Comparison of ENCODE assay signal across 8 cellular contexts in genomic region chr3:57555738-57556458, GRCh38. TPM values are rescaled to one million over a fixed set of nuclear protein-coding genes. Genes with fewer than 3 reads are reported as not detected.
DNase-seq lines count a peak whose midpoint lies in the region; ATAC-seq and TF ChIP-seq lines count a peak whose summit lies in the region.

A gene with protein sequence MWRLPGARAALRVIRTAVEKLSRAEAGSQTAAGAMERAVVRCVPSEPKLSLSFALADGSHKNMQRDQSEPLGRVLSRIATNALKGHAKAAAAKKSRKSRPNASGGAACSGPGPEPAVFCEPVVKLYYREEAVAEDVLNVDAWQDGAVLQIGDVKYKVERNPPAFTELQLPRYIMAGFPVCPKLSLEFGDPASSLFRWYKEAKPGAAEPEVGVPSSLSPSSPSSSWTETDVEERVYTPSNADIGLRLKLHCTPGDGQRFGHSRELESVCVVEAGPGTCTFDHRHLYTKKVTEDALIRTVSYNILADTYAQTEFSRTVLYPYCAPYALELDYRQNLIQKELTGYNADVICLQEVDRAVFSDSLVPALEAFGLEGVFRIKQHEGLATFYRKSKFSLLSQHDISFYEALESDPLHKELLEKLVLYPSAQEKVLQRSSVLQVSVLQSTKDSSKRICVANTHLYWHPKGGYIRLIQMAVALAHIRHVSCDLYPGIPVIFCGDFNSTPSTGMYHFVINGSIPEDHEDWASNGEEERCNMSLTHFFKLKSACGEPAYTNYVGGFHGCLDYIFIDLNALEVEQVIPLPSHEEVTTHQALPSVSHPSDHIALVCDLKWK (plus strand): TSS chr3:57556274. CDS start chr3:57556380, 106 bp downstream.

- H3K4me3 Mint-ChIP-seq in naive thymus-derived CD8-positive, alpha-beta T cell = peak within 1 kb of the TSS; percentile 74 to 100 (median 95)
- peak within 1 kb of the TSS; percentile 84 to 95 for H3K4me3 Mint-ChIP-seq in stimulated activated naive B cell treated with anti-CD40 and anti-IgM and Interleukin-4, amounts not matched to agents 10 μg/mL and 1 μg/mL and 100 μg/mL, for 72 hours

- H3K9me2 ChIP-seq in DOHH2 (replicated peaks; ENCODE audit: control insufficient read depth, low read length) = no peaks in the 10 kb centered on the region

- peaks cover 0 to 32% (median 8%) of the 10 kb centered on the region in 3 donors for H3K36me3 Mint-ChIP-seq in naive thymus-derived CD8-positive, alpha-beta T cell
- H3K36me3 Mint-ChIP-seq in stimulated activated naive B cell treated with anti-CD40 and anti-IgM and Interleukin-4, amounts not matched to agents 10 μg/mL and 1 μg/mL and 100 μg/mL, for 72 hours = peaks cover 9 to 25% of the 10 kb centered on the region in 2 donors

- POLR2A ChIA-PET in naive thymus-derived CD8-positive, alpha-beta T cell (lab: Charles Lee) = interaction anchor here (0.6 to 4.4 kb wide), 12 partner anchors 22 to 338 kb away, joined by 3 to 73 read pairs (median 6); partner anchors contain the start of genes APPL1, ARF4, DENND6A and SLMAP

- peaks cover 24% of the 10 kb centered on the region for H3K4me1 ChIP-seq in DOHH2 (ENCODE audit: control insufficient read depth, low read length)

- H3K9me3 Mint-ChIP-seq in naive thymus-derived CD8-positive, alpha-beta T cell = no peaks in the 10 kb centered on the region
- H3K9me3 Mint-ChIP-seq in stimulated activated naive B cell treated with anti-CD40 and anti-IgM and Interleukin-4, amounts not matched to agents 10 μg/mL and 1 μg/mL and 100 μg/mL, for 72 hours = no peaks in the 10 kb centered on the region

- ATAC-seq in GM21786 (IDR thresholded peaks at IDR 0.05; ENCODE audit: unreplicated experiment) = peak; percentile 85
- ATAC-seq in naive thymus-derived CD8-positive, alpha-beta T cell = peak; percentile 72 to 81
- peak; percentile 90 to 91 for ATAC-seq in stimulated activated naive B cell treated with anti-CD40 and anti-IgM and Interleukin-4, amounts not matched to agents 10 μg/mL and 1 μg/mL and 100 μg/mL, for 72 hours (replicated peaks)

- H3K79me2 ChIP-seq in DOHH2 (ENCODE audit: control insufficient read depth, low read length) = peaks cover 65% of the 10 kb centered on the region

- no peaks in the 10 kb centered on the region for H3F3A ChIP-seq in DOHH2 (ENCODE audit: control insufficient read depth, insufficient read depth)

- H3K9me3 ChIP-seq in DOHH2 (ENCODE audit: control insufficient read depth, insufficient read depth, low read length) = no peaks in the 10 kb centered on the region
- H3K9me3 ChIP-seq in KOPT-K1 (ENCODE audit: insufficient read depth, low read length, poor library complexity, severe bottlenecking) = no peaks in the 10 kb centered on the region

- peak within 1 kb of the TSS; percentile 97 to 100 (median 99) for H3K27ac Mint-ChIP-seq in naive thymus-derived CD8-positive, alpha-beta T cell
- H3K27ac Mint-ChIP-seq in stimulated activated naive B cell treated with anti-CD40 and anti-IgM and Interleukin-4, amounts not matched to agents 10 μg/mL and 1 μg/mL and 100 μg/mL, for 72 hours = peak within 1 kb of the TSS; percentile 100

- peaks cover 7 to 47% (median 37%) of the 10 kb centered on the region in 4 donors for H3K4me1 Mint-ChIP-seq in naive thymus-derived CD8-positive, alpha-beta T cell
- peaks cover 14 to 15% of the 10 kb centered on the region in 2 donors for H3K4me1 Mint-ChIP-seq in stimulated activated naive B cell treated with anti-CD40 and anti-IgM and Interleukin-4, amounts not matched to agents 10 μg/mL and 1 μg/mL and 100 μg/mL, for 72 hours

- H3K27ac ChIP-seq in DOHH2 (ENCODE audit: low read depth, low read length) (peak within 1 kb of the TSS; percentile 85), KOPT-K1 (ENCODE audit: low read depth, low read length, poor library complexity, severe bottlenecking) (peak within 1 kb of the TSS; percentile 87)

- H3K4me2 ChIP-seq in DOHH2 (ENCODE audit: low read length) = peak within 1 kb of the TSS; percentile 96

- peak within 1 kb of the TSS; percentile 99 for H3K4me3 ChIP-seq in DOHH2 (ENCODE audit: low read length)
- peak within 1 kb of the TSS; percentile 89 for H3K4me3 ChIP-seq in fibroblast of mammary gland (ENCODE audit: control insufficient read depth, low read depth, low read length)

- no peaks in the 10 kb centered on the region for H3K27me3 ChIP-seq in DOHH2 (ENCODE audit: control insufficient read depth, low read length)

- peaks cover 48% of the 10 kb centered on the region for H3K36me3 ChIP-seq in DOHH2 (ENCODE audit: control insufficient read depth, low read length)
- peaks cover 35% of the 10 kb centered on the region for H3K36me3 ChIP-seq in KOPT-K1 (ENCODE audit: insufficient read depth, low read length)

- peaks cover 11% of the 10 kb centered on the region for H4K20me1 ChIP-seq in DOHH2 (ENCODE audit: control insufficient read depth, insufficient read depth, low read depth, low read length)

- DNase-seq in RPMI8226 (peak; percentile 92), fibroblast of mammary gland (ENCODE audit: low read depth) (peak; percentile 91)
- peak; percentile 68 to 73 for DNase-seq in activated T-helper 1 cell treated with anti-CD3 and anti-CD28 coated beads, Interleukin-2, amount 50 U/mL, for 16 hours (ENCODE audit: low read depth in 1 of 2, low spot score in 1 of 2)
- DNase-seq in naive thymus-derived CD8-positive, alpha-beta T cell = peak; percentile 62 to 97 (median 78)
- peak; percentile 85 for DNase-seq in stimulated activated naive B cell treated with anti-CD40 and anti-IgM and Interleukin-4, amounts not matched to agents 10 μg/mL and 1 μg/mL and 100 μg/mL, for 72 hours

- TF ChIP-seq CTCF in DOHH2 (IDR thresholded peaks at IDR 0.05; ENCODE audit: low read depth, low read length, poor library complexity, severe bottlenecking) = no peak
- TF ChIP-seq CTCF in fibroblast of mammary gland (conservative IDR thresholded peaks at IDR 0.05; ENCODE audit: control insufficient read depth, insufficient read depth, low read depth, low read length) = no peak

- H3K27me3 Mint-ChIP-seq in naive thymus-derived CD8-positive, alpha-beta T cell = no peaks in the 10 kb centered on the region
- H3K27me3 Mint-ChIP-seq in stimulated activated naive B cell treated with anti-CD40 and anti-IgM and Interleukin-4, amounts not matched to agents 10 μg/mL and 1 μg/mL and 100 μg/mL, for 72 hours = no peaks in the 10 kb centered on the region

RNA-seq across cellular contexts. Expression of the gene that starts here (rescaled TPM):
- total RNA-seq in naive thymus-derived CD8-positive, alpha-beta T cell = 10 to 100 TPM; 25.6 to 26.2 TPM
- polyA plus RNA-seq in naive thymus-derived CD8-positive, alpha-beta T cell = 10 to 100 TPM; 11.3 to 17.5 (median 14.1) TPM

Comparison
In these comparisons a context has a peak if more than half of its experiments do, and no peak if none do; other contexts are left out.
1. Peak in every context shown above with its lines: DNase-seq, ATAC-seq, H3K4me3 ChIP-seq and H3K27ac ChIP-seq.